26 cellular contexts compared by ENCODE assay signal in the genomic region with DNA sequence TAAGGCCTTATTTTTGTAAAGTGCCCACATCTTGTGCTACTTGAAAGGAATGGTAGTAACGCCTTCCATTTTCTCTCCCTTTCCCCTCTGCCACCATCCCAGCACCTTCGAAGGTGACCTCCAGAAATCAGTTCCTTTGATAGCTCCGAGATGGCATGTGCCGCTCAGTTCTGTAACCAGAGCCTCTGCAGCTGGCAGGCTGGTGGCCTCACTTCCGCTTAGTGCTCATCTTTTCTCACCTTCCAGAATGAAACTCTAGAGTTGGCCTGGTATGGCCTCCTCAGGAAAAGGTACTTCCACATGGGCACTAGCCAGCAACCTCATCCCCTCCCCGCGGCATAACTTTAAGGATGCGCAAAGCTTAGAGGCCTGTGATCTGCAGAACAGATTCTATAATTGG.
"Had no signal": no experiment of that assay in that cellular context is flagged by ENCODE, and none has a peak within 500 bp of the region (broad histone marks: within the 10 kb centered on the region; RNA-seq: fewer than 3 reads in every experiment).

No MANE protein-coding gene starts in this region.

- DNase-seq: dorsolateral prefrontal cortex; effector CD4-positive, alpha-beta T cell; hypothalamus; immature natural killer cell; islet precursor cell; kidney glomerular epithelial cell; left colon; left ventricle myocardium superior; lower lobe of right lung; mucosa of descending colon; naive B cell; sigmoid colon; stimulated activated CD4-positive, alpha-beta T cell treated with anti-CD3 and anti-CD28 coated beads, Interleukin-2, amount 100 ng/mL, for 24 hours; stimulated activated CD4-positive, alpha-beta T cell treated with anti-CD3 and anti-CD28 coated beads, Interleukin-4, amount 100 ng/mL, for 4 hours; stimulated activated naive CD8-positive, alpha-beta T cell treated with anti-CD3 and anti-CD28 coated beads, Interleukin-15, Interleukin-2, amounts not matched to agents 100 U/mL and 50 U/mL, for 24 hours; substantia nigra; testis; tibial artery had no signal

- H3K4me1 ChIP-seq: lower lobe of right lung, neural progenitor cell, right atrium auricular region, sigmoid colon, testis, tibial artery had no signal

- H3K27me3 ChIP-seq: dorsolateral prefrontal cortex, neural progenitor cell, right atrium auricular region, sigmoid colon, testis, tibial artery had no signal

- H3K27ac ChIP-seq: lower lobe of right lung, neural progenitor cell, parathyroid adenoma, right atrium auricular region, sigmoid colon, testis, tibial artery had no signal

- H3K4me3 ChIP-seq: dorsolateral prefrontal cortex, lower lobe of right lung, mucosa of descending colon, neural progenitor cell, right atrium auricular region, sigmoid colon, testis, tibial artery had no signal

- ATAC-seq: left colon; left ventricle myocardium superior; lower lobe of right lung; mucosa of descending colon; natural killer cell treated with Interleukin-12 subunit alpha and Interleukin-12 subunit beta and Interleukin-15 and Interleukin-18, amount 100 ng/mL, for 72 hours; stimulated activated memory B cell treated with anti-CD40 and anti-IgM and Interleukin-4, amounts not matched to agents 10 μg/mL and 1 μg/mL and 100 μg/mL, for 72 hours; stimulated activated naive CD8-positive, alpha-beta T cell treated with anti-CD3 and anti-CD28 coated beads, Interleukin-15, Interleukin-2, amounts not matched to agents 100 U/mL and 50 U/mL, for 24 hours had no signal

- H3K4me3 Mint-ChIP-seq: immature natural killer cell; memory B cell; naive B cell; natural killer cell treated with Interleukin-12 subunit alpha and Interleukin-12 subunit beta and Interleukin-15 and Interleukin-18, amount 100 ng/mL, for 72 hours; neural progenitor cell; stimulated activated memory B cell treated with anti-CD40 and anti-IgM and Interleukin-4, amounts not matched to agents 10 μg/mL and 1 μg/mL and 100 μg/mL, for 72 hours; type B pancreatic cell had no signal

- H3K27ac Mint-ChIP-seq: immature natural killer cell; memory B cell; neural progenitor cell; progenitor cell of endocrine pancreas; stimulated activated memory B cell treated with anti-CD40 and anti-IgM and Interleukin-4, amounts not matched to agents 10 μg/mL and 1 μg/mL and 100 μg/mL, for 72 hours; type B pancreatic cell had no signal

- H3K9me3 ChIP-seq: lower lobe of right lung, mucosa of descending colon, sigmoid colon, testis, tibial artery had no signal

- H3K4me2 ChIP-seq: neural progenitor cell had no signal

- H3K9ac ChIP-seq: neural progenitor cell, parathyroid adenoma had no signal

- H3K9me3 Mint-ChIP-seq: neural progenitor cell had no signal

- H3K27me3 Mint-ChIP-seq: memory B cell; progenitor cell of endocrine pancreas; stimulated activated memory B cell treated with anti-CD40 and anti-IgM and Interleukin-4, amounts not matched to agents 10 μg/mL and 1 μg/mL and 100 μg/mL, for 72 hours; type B pancreatic cell had no signal

- H3K36me3 ChIP-seq: neural progenitor cell had no signal
